9 cellular contexts compared by ENCODE assay signal in genomic region chr20:38304845-38305447, GRCh38. TPM values are rescaled to one million over a fixed set of nuclear protein-coding genes. Genes with fewer than 3 reads are reported as not detected.
DNase-seq lines count a peak whose midpoint lies in the region; ATAC-seq and TF ChIP-seq lines count a peak whose summit lies in the region.
"Had no signal": no experiment of that assay in that cellular context is flagged by ENCODE, and none has a peak within 500 bp of the region (broad histone marks: within the 10 kb centered on the region; RNA-seq: fewer than 3 reads in every experiment).

No MANE protein-coding gene starts in this region.

- peaks cover 5 to 29% (median 10%) of the 10 kb centered on the region in 11 experiments; a peak in 15 of 22 replicates for H4K20me1 ChIP-seq in BLaER1 treated with 17β-estradiol and CSF1 and Interleukin-3, amounts not matched to agents 10 nM and 100 nM

- H3K9ac ChIP-seq in BLaER1 treated with 17β-estradiol and CSF1 and Interleukin-3, amounts not matched to agents 10 nM and 100 nM = peak overlapping the region in 7 of 11 experiments; percentile 25 to 53 (median 47); a peak in 8 of 22 replicates

- H3K4me2 ChIP-seq in BLaER1 treated with 17β-estradiol and CSF1 and Interleukin-3, amounts not matched to agents 10 nM and 100 nM = peak overlapping the region; percentile 73 to 97 (median 92)

- H3K27ac ChIP-seq in BLaER1 treated with 17β-estradiol and CSF1 and Interleukin-3, amounts not matched to agents 10 nM and 100 nM = peak overlapping the region in 9 of 11 experiments; percentile 23 to 71 (median 58); a peak in 16 of 22 replicates

- peaks cover 41 to 73% (median 53%) of the 10 kb centered on the region in 10 experiments for H3K4me1 ChIP-seq in BLaER1 treated with 17β-estradiol and CSF1 and Interleukin-3, amounts not matched to agents 10 nM and 100 nM

- TF ChIP-seq CTCF in GM20000 (IDR thresholded peaks at IDR 0.05; ENCODE audit: extremely low read depth, missing control alignments) (peak; percentile 24), fibroblast of mammary gland (conservative IDR thresholded peaks at IDR 0.05; ENCODE audit: control insufficient read depth, insufficient read depth, low read depth, low read length) (peak; percentile 62)

- intact Hi-C loops in sciatic nerve (cut with DNase I) = no loop called here

- peaks cover 0 to 12% (median 0%) of the 10 kb centered on the region in 11 experiments; a peak in 3 of 22 replicates for H3K9me3 ChIP-seq in BLaER1 treated with 17β-estradiol and CSF1 and Interleukin-3, amounts not matched to agents 10 nM and 100 nM (replicated peaks in 1 of 11)

- H3K27me3 ChIP-seq in BLaER1 treated with 17β-estradiol and CSF1 and Interleukin-3, amounts not matched to agents 10 nM and 100 nM = peaks cover 21 to 82% (median 41%) of the 10 kb centered on the region in 11 experiments

- in situ Hi-C loops in SK-MEL-5 (cut with HindIII; ENCODE audit: low pct_unique_long_range_greater_than_20kb, low sequenced_read_pairs) = no loop called here

- no peaks in the 10 kb centered on the region for H3K36me3 ChIP-seq in BLaER1 treated with 17β-estradiol and CSF1 and Interleukin-3, amounts not matched to agents 10 nM and 100 nM

- ATAC-seq in sciatic nerve = peak; percentile 45
- ATAC-seq in GM21825 (IDR thresholded peaks at IDR 0.05; ENCODE audit: unreplicated experiment) = no peak
- ATAC-seq in GM21381 (IDR thresholded peaks at IDR 0.05; ENCODE audit: unreplicated experiment) = no peak

- 0 out of 20 replicates have a peak overlapping the region, but pooled peaks of 2 of the 10 experiments have one; percentile 20 to 45 for H3K4me3 ChIP-seq in BLaER1 treated with 17β-estradiol and CSF1 and Interleukin-3, amounts not matched to agents 10 nM and 100 nM
- H3K4me3 ChIP-seq in fibroblast of mammary gland (ENCODE audit: control insufficient read depth, low read depth, low read length) = no peak overlapping the region

- DNase-seq in GM20000 (ENCODE audit: low spot score) (peak; percentile 45), SK-MEL-5 (ENCODE audit: low read depth, low spot score) (peak; percentile 61), fibroblast of mammary gland (ENCODE audit: low read depth) (peak; percentile 44), sciatic nerve (ENCODE audit: low spot score) (no peak), DMS114 treated with DMSO at 0.1 percent for 48 hours (lab: John Stamatoyannopoulos, UW; ENCODE audit: unreplicated experiment) (no peak)

RNA-seq across cellular contexts. Expression of gene BPI, which starts 1.0 kb away (rescaled TPM):
- not detected in 2 replicates for total RNA-seq in SK-MEL-5 (2014; rRNA removed; shearing (Covaris generic))
- not detected in 2 replicates for polyA plus RNA-seq in SK-MEL-5 (2015; cell fraction: cytosol; rRNA removed)
- not detected in 2 replicates for polyA plus RNA-seq in SK-MEL-5 (2015; cell fraction: nucleus; rRNA removed)
- 2.3 TPM for total RNA-seq in sciatic nerve
- polyA plus RNA-seq: IgD-negative memory B cell had no signal

RNA-seq across cellular contexts. Expression of gene LBP, which starts 41.3 kb away (rescaled TPM):
- 0.19 TPM in 1 of 2 replicates, not detected in the other for total RNA-seq in SK-MEL-5 (2014; rRNA removed; shearing (Covaris generic))
- polyA plus RNA-seq in SK-MEL-5 (2015; cell fraction: cytosol; rRNA removed) = 0.30 TPM in 1 of 2 replicates, not detected in the other
- 0.53 TPM in 1 of 2 replicates, not detected in the other for polyA plus RNA-seq in SK-MEL-5 (2015; cell fraction: nucleus; rRNA removed)
- total RNA-seq in sciatic nerve = 0.40 TPM
- polyA plus RNA-seq: IgD-negative memory B cell had no signal

RNA-seq across cellular contexts. Expression of gene KIAA1755, which starts 44.4 kb away (rescaled TPM):
- total RNA-seq in SK-MEL-5 (2014; rRNA removed; shearing (Covaris generic)) = not detected in 2 replicates
- not detected in 2 replicates for polyA plus RNA-seq in SK-MEL-5 (2015; cell fraction: cytosol; rRNA removed)
- 0.16 TPM in 1 of 2 replicates, not detected in the other for polyA plus RNA-seq in SK-MEL-5 (2015; cell fraction: nucleus; rRNA removed)
- total RNA-seq in sciatic nerve = 56.0 TPM
- polyA plus RNA-seq: IgD-negative memory B cell had no signal

Comparison
In these comparisons a context has a peak if more than half of its experiments do, and no peak if none do; other contexts are left out.
1. DNase-seq: peak in GM20000 (single experiment), SK-MEL-5 (single experiment) and fibroblast of mammary gland (single experiment); none in sciatic nerve (single experiment) and DMS114 treated with DMSO at 0.1 percent for 48 hours (single experiment).
2. RNA of gene KIAA1755, which starts 44.4 kb away (total RNA-seq): 56.0 TPM in sciatic nerve (single experiment); not detected in SK-MEL-5; every median in the first group is over 10 times any median in the second.